In the genomic region with DNA sequence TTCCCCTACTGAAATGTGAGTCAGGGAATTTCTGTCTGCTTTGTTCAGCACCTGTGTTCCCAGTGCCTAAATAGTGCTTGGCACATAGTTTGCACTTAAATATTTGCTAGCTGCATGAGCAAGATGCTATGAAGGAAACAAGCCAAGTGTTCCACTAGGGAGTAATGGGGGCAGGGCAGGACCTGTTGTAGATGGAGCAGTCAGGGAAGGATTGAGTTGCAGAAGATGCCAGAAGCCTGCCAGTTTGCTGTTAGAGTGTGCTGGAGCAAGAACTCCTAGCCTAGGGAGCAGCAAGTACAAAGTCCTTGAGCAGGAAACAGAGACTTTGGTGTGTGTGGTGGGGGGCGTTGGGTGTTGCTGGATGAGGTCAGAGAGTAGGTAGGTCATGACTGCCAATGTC, we compare ENCODE assay signal across 15 cellular contexts.
A peak's percentile ranks its signal among the peaks of the same experiment; 100 is the strongest.
DNase-seq lines count a peak whose midpoint lies in the region; ATAC-seq and TF ChIP-seq lines count a peak whose summit lies in the region.
"Had no signal": no experiment of that assay in that cellular context is flagged by ENCODE, and none has a peak within 500 bp of the region (broad histone marks: within the 10 kb centered on the region; RNA-seq: fewer than 3 reads in every experiment).

No MANE protein-coding gene starts in this region.

- ATAC-seq in heart right ventricle (no peak), left cardiac atrium (no peak), upper lobe of left lung (ENCODE audit: low FRiP score in 2 of 2) (no peak)
- ATAC-seq: GM12878 had no signal

- H3K4me3 ChIP-seq in heart right ventricle: no peak overlapping the region
- H3K4me3 ChIP-seq in coronary artery: no peak overlapping the region
- H3K4me3 ChIP-seq in mucosa of stomach (ENCODE audit: low read length): no peak overlapping the region
- H3K4me3 ChIP-seq in upper lobe of left lung: peak overlapping the region in 2 of 4 donors; percentile 51 to 52
- H3K4me3 ChIP-seq: GM12878, smooth muscle cell had no signal

- 58 to 67% methylated on average over 1 of the region's 1 CpG for WGBS in heart right ventricle, 2 donors
- 36 to 62% methylated on average over 1 of the region's 1 CpG for WGBS in upper lobe of left lung, 2 donors

- no peak for TF ChIP-seq EP300 in upper lobe of left lung (IDR thresholded peaks at IDR 0.05)

- no peak overlapping the region for H3K27ac Mint-ChIP-seq in activated T-helper 2 cell treated with anti-CD3 and anti-CD28 coated beads, Interferon-gamma antibody, Interleukin-2, Interleukin-4, amounts not matched to agents 10 μg/mL and 5 μg/mL and 100 μg/mL, durations not matched to agents 14 hours and 24 hours and 36 hours

- no peak overlapping the region for H3K4me3 Mint-ChIP-seq in activated T-helper 2 cell treated with anti-CD3 and anti-CD28 coated beads, Interferon-gamma antibody, Interleukin-2, Interleukin-4, amounts not matched to agents 10 μg/mL and 5 μg/mL and 100 μg/mL, durations not matched to agents 14 hours and 24 hours and 36 hours (ENCODE audit: low read depth)

- H3K9ac ChIP-seq in mucosa of stomach (ENCODE audit: low read length): peak overlapping the region; percentile 3

- TF ChIP-seq CTCF in heart right ventricle (IDR thresholded peaks at IDR 0.05): no peak
- no peak for TF ChIP-seq CTCF in coronary artery (IDR thresholded peaks at IDR 0.05)
- TF ChIP-seq CTCF in upper lobe of left lung (IDR thresholded peaks at IDR 0.05): no peak

- peak overlapping the region in 7 of 10 donors; percentile 22 to 98 (median 89) for H3K27ac ChIP-seq in heart right ventricle
- H3K27ac ChIP-seq in coronary artery: peak overlapping the region; percentile 92 to 93
- peak overlapping the region; percentile 90 to 95 (median 93) for H3K27ac ChIP-seq in upper lobe of left lung

- no peaks in the 10 kb centered on the region for H3K36me3 Mint-ChIP-seq in activated T-helper 2 cell treated with anti-CD3 and anti-CD28 coated beads, Interferon-gamma antibody, Interleukin-2, Interleukin-4, amounts not matched to agents 10 μg/mL and 5 μg/mL and 100 μg/mL, durations not matched to agents 14 hours and 24 hours and 36 hours (ENCODE audit: low read depth)

- no peak for DNase-seq in heart right ventricle
- DNase-seq in left cardiac atrium: no peak
- DNase-seq in coronary artery (ENCODE audit: low spot score): no peak
- peak in 1 of 2 donors; percentile 66 for DNase-seq in upper lobe of left lung
- no peak for DNase-seq in NCI-H526 treated with DMSO at 0.1 percent for 48 hours (lab: John Stamatoyannopoulos, UW)
- DNase-seq in activated T-helper 2 cell treated with anti-CD3 and anti-CD28 coated beads, Interferon-gamma antibody, Interleukin-2, Interleukin-4, amounts not matched to agents 10 μg/mL and 5 μg/mL and 100 μg/mL, durations not matched to agents 14 hours and 24 hours and 36 hours (ENCODE audit: low spot score): no peak
- DNase-seq in activated T-cell treated with anti-CD3 and anti-CD28 coated beads for 4 hours: no peak
- DNase-seq: activated CD8-positive, alpha-beta memory T cell treated with anti-CD3 and anti-CD28 coated beads, Interleukin-2, amount 50 U/mL, for 48 hours; amygdala; HCEC 1CT; NCI-H146; NCI-H524 had no signal

- H3K4me1 Mint-ChIP-seq in activated T-helper 2 cell treated with anti-CD3 and anti-CD28 coated beads, Interferon-gamma antibody, Interleukin-2, Interleukin-4, amounts not matched to agents 10 μg/mL and 5 μg/mL and 100 μg/mL, durations not matched to agents 14 hours and 24 hours and 36 hours (ENCODE audit: low read depth): no peaks in the 10 kb centered on the region

- intact Hi-C loops in heart right ventricle (cut with DNase I) (loop anchor here in 2 of 10 donors (5.0 kb wide), 2 partner anchors 37 to 42 kb away; no protein-coding TSS in a partner anchor), left cardiac atrium (cut with DNase I) (no loop called here)
- intact Hi-C loops in activated T-helper 2 cell treated with anti-CD3 and anti-CD28 coated beads, Interferon-gamma antibody, Interleukin-2, Interleukin-4, amounts not matched to agents 10 μg/mL and 5 μg/mL and 100 μg/mL, durations not matched to agents 14 hours and 24 hours and 36 hours (cut with micrococcal nuclease): no loop called here

- H3K27me3 Mint-ChIP-seq in activated T-helper 2 cell treated with anti-CD3 and anti-CD28 coated beads, Interferon-gamma antibody, Interleukin-2, Interleukin-4, amounts not matched to agents 10 μg/mL and 5 μg/mL and 100 μg/mL, durations not matched to agents 14 hours and 24 hours and 36 hours (ENCODE audit: low read depth): peaks cover 29% of the 10 kb centered on the region

- H3K36me3 ChIP-seq in heart right ventricle: peaks cover 0 to 3% (median 0%) of the 10 kb centered on the region in 9 donors
- H3K36me3 ChIP-seq in mucosa of stomach (ENCODE audit: control insufficient read depth, insufficient read depth, low read length): no peaks in the 10 kb centered on the region
- no peaks in the 10 kb centered on the region for H3K36me3 ChIP-seq in upper lobe of left lung

- no peaks in the 10 kb centered on the region for H3K9me3 Mint-ChIP-seq in activated T-helper 2 cell treated with anti-CD3 and anti-CD28 coated beads, Interferon-gamma antibody, Interleukin-2, Interleukin-4, amounts not matched to agents 10 μg/mL and 5 μg/mL and 100 μg/mL, durations not matched to agents 14 hours and 24 hours and 36 hours

- H3K4me1 ChIP-seq in heart right ventricle: peaks cover 63 to 98% (median 89%) of the 10 kb centered on the region in 9 donors
- peaks cover 94% of the 10 kb centered on the region for H3K4me1 ChIP-seq in mucosa of stomach (ENCODE audit: control insufficient read depth, insufficient read depth, low read length)
- H3K4me1 ChIP-seq in upper lobe of left lung: peaks cover 70 to 96% (median 82%) of the 10 kb centered on the region in 4 donors

- H3K27me3 ChIP-seq in heart right ventricle (peaks cover 0 to 16% (median 0%) of the 10 kb centered on the region in 7 donors), mucosa of stomach (ENCODE audit: control insufficient read depth, insufficient read depth, low read length) (no peaks in the 10 kb centered on the region), upper lobe of left lung (no peaks in the 10 kb centered on the region)

- no peak for TF ChIP-seq POLR2A in upper lobe of left lung (IDR thresholded peaks at IDR 0.05)

- H3K9me3 ChIP-seq in heart right ventricle (no peaks in the 10 kb centered on the region), mucosa of stomach (ENCODE audit: control insufficient read depth, low read length) (no peaks in the 10 kb centered on the region), upper lobe of left lung (no peaks in the 10 kb centered on the region)
